In genomic region chr7:1366801-1367405, GRCh38 we compare ENCODE assay signal across 21 cellular contexts.
A peak's percentile ranks its signal among the peaks of the same experiment; 100 is the strongest.
DNase-seq lines count a peak whose midpoint lies in the region; ATAC-seq and TF ChIP-seq lines count a peak whose summit lies in the region.
"Had no signal": no experiment of that assay in that cellular context is flagged by ENCODE, and none has a peak within 500 bp of the region (broad histone marks: within the 10 kb centered on the region; RNA-seq: fewer than 3 reads in every experiment).

No MANE protein-coding gene starts in this region.

- H3K9me3 Mint-ChIP-seq in HFFc6 (peaks cover 7% of the 10 kb centered on the region; the same call in 1 of the 2 replicates), neural progenitor cell (no peaks in the 10 kb centered on the region)

- DNase-seq in Right ventricle myocardium superior (peak; percentile 31), cardiac septum (ENCODE audit: low spot score) (no peak), HFFc6 (no peak), SK-N-MC (ENCODE audit: low read depth, low spot score) (no peak), neural progenitor cell (ENCODE audit: low spot score) (no peak), LoVo (ENCODE audit: low spot score) (no peak)
- DNase-seq in stimulated activated CD4-positive, alpha-beta T cell treated with anti-CD3 and anti-CD28 coated beads, Interleukin-12 subunit alpha, Interleukin-12 subunit beta, amount 100 ng/mL, for 4 hours = no peak
- DNase-seq: CD4-positive, CD25-positive, alpha-beta regulatory T cell; COR-L47; DMS 273 treated with DMSO at 0.1 percent for 48 hours; DMS79 treated with DMSO at 0.1 percent for 48 hours; GM23248; MM.1S; NCI-H1092 treated with DMSO at 0.1 percent for 48 hours; NCI-H2029 treated with DMSO at 0.1 percent for 48 hours; NCI-H2171; NCI-H524 treated with DMSO at 0.1 percent for 48 hours; NCI-H82; SHP77 treated with DMSO at 0.1 percent for 48 hours had no signal

- H3K4me1 ChIP-seq in neural progenitor cell = peaks cover 9% of the 10 kb centered on the region

- H3K27me3 Mint-ChIP-seq in HFFc6 (ENCODE audit: insufficient read depth) (peaks cover 42% of the 10 kb centered on the region), neural progenitor cell (ENCODE audit: insufficient read depth, low read depth) (peaks cover 35% of the 10 kb centered on the region)

- TF ChIP-seq CTCF in HFFc6 (IDR thresholded peaks at IDR 0.05) = no peak
- TF ChIP-seq CTCF in neural progenitor cell (IDR thresholded peaks at IDR 0.05) = no peak

- ATAC-seq in Right ventricle myocardium superior (ENCODE audit: poor library complexity) (no peak), GM19328 (IDR thresholded peaks at IDR 0.05; ENCODE audit: unreplicated experiment) (no peak)

- no peak overlapping the region for H3K4me2 ChIP-seq in neural progenitor cell

- peaks cover 69% of the 10 kb centered on the region for H3K27me3 ChIP-seq in neural progenitor cell

- no peak overlapping the region for H3K9ac ChIP-seq in SK-N-MC (ENCODE audit: insufficient read length)
- no peak overlapping the region for H3K9ac ChIP-seq in neural progenitor cell
- H3K9ac ChIP-seq: GM23248 had no signal

- peaks cover 9% of the 10 kb centered on the region for H4K20me1 ChIP-seq in neural progenitor cell (ENCODE audit: low read depth)

- H3K36me3 Mint-ChIP-seq in HFFc6 (ENCODE audit: low read depth) (0 out of 2 replicates have a peak, but pooled peaks cover 4% of the 10 kb centered on the region), neural progenitor cell (no peaks in the 10 kb centered on the region)
- H3K36me3 Mint-ChIP-seq: CD4-positive, CD25-positive, alpha-beta regulatory T cell had no signal

- H3K9me3 ChIP-seq in SK-N-MC (ENCODE audit: low read depth, low read length) (no peaks in the 10 kb centered on the region), neural progenitor cell (ENCODE audit: low read depth) (no peaks in the 10 kb centered on the region)
- H3K9me3 ChIP-seq: HAP-1 had no signal

- intact Hi-C loops in Right ventricle myocardium superior (cut with DNase I) (no loop called here), cardiac septum (cut with DNase I) (no loop called here)

- H3K79me2 ChIP-seq in neural progenitor cell (ENCODE audit: low read depth) = no peaks in the 10 kb centered on the region

- H3K27ac Mint-ChIP-seq in HFFc6 (no peak overlapping the region), neural progenitor cell (peak overlapping the region; percentile 34)
- H3K27ac Mint-ChIP-seq: CD4-positive, CD25-positive, alpha-beta regulatory T cell had no signal

- H3K27ac ChIP-seq in SK-N-MC (peak overlapping the region; percentile 6; the same call in 1 of the 2 replicates), neural progenitor cell (no peak overlapping the region)
- H3K27ac ChIP-seq: GM23248 had no signal

- peaks cover 11% of the 10 kb centered on the region for H3F3A ChIP-seq in neural progenitor cell (ENCODE audit: low read depth)

- H2AFZ ChIP-seq in neural progenitor cell (replicated peaks) = no peak overlapping the region
- H2AFZ ChIP-seq: GM23248 had no signal

- H3K4me3 ChIP-seq in SK-N-MC = peak overlapping the region; percentile 73
- H3K4me3 ChIP-seq in neural progenitor cell = no peak overlapping the region
- H3K4me3 ChIP-seq: GM23248, HAP-1 had no signal

- H3K36me3 ChIP-seq in SK-N-MC (ENCODE audit: insufficient read depth, low read length) (no peaks in the 10 kb centered on the region), neural progenitor cell (no peaks in the 10 kb centered on the region)
- H3K36me3 ChIP-seq: HAP-1 had no signal

- H3K4me1 Mint-ChIP-seq in HFFc6 (ENCODE audit: low read depth) (peaks cover 9% of the 10 kb centered on the region), neural progenitor cell (peaks cover 14% of the 10 kb centered on the region)

- H3K4me3 Mint-ChIP-seq in HFFc6 (peak overlapping the region; percentile 37; the same call in 1 of the 2 replicates), neural progenitor cell (no peak overlapping the region)
